In genomic region chr22:38025514-38025913, GRCh38 we compare ENCODE assay signal across 1 cellular context.
TF ChIP-seq lines count a peak whose summit lies in the region.

No MANE protein-coding gene starts in this region.

TF ChIP-seq in IMR-90, 13 proteins besides CTCF, POLR2A, EP300 and RAD21:
- no peak for TF ChIP-seq MAZ (IDR thresholded peaks at IDR 0.05; ENCODE audit: borderline replicate concordance, low read depth, low read length)
- TF ChIP-seq NFE2L2 (IDR thresholded peaks at IDR 0.05; ENCODE audit: low read depth, low read length) = no peak
- no peak for TF ChIP-seq CEBPB (IDR thresholded peaks at IDR 0.05; ENCODE audit: low read depth, low read length)
- TF ChIP-seq MXI1 (IDR thresholded peaks at IDR 0.05; ENCODE audit: borderline replicate concordance, low read depth, low read length) = no peak
